Comparison of ENCODE assay signal across 11 cellular contexts in the genomic region with DNA sequence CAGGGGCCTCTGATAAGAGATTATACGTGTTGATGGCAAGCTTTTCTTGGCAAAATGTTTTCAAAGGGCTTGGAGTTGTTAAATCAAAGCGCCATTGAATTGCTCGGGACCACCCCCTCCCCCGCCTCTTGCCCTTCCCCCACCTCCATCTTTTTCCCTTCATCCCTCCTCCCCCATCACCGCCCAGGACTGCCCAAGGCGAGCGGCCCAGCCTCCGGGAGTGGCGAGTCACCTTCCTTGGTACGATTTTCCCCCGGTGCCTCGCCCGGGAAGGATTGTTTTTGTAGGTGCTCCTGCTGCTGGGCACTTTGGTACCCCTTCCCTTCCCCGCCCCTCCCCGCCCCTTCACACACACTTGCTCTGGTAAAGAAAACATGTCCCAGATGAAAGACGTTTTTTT.
A peak's percentile ranks its signal among the peaks of the same experiment; 100 is the strongest.
DNase-seq lines count a peak whose midpoint lies in the region; ATAC-seq and TF ChIP-seq lines count a peak whose summit lies in the region.
"Had no signal": no experiment of that assay in that cellular context is flagged by ENCODE, and none has a peak within 500 bp of the region (broad histone marks: within the 10 kb centered on the region; RNA-seq: fewer than 3 reads in every experiment).

No MANE protein-coding gene starts in this region.

- intact Hi-C loops in heart left ventricle (cut with DNase I): loop anchor here in 1 of 10 donors (5.0 kb wide), 1 partner anchor 218 kb away; no protein-coding TSS in a partner anchor
- intact Hi-C loops in cardiac septum (cut with DNase I): no loop called here
- intact Hi-C loops in vagina (cut with DNase I): no loop called here

- H3K27me3 Mint-ChIP-seq in nephron progenitor cell (ENCODE audit: low read depth, poor library complexity): peaks cover 75% of the 10 kb centered on the region

- peaks cover 38% of the 10 kb centered on the region for H3K4me1 Mint-ChIP-seq in nephron progenitor cell

- no peaks in the 10 kb centered on the region for H4K20me1 ChIP-seq in fibroblast of lung (ENCODE audit: control insufficient read depth, extremely low read depth, insufficient read depth, low read length)

- no peaks in the 10 kb centered on the region for H3K79me2 ChIP-seq in fibroblast of lung (ENCODE audit: control insufficient read depth, insufficient read depth, low read length)

- H3K4me3 Mint-ChIP-seq in nephron progenitor cell: peak overlapping the region; percentile 79

- no peak for TF ChIP-seq CTCF in heart left ventricle (IDR thresholded peaks at IDR 0.05)
- TF ChIP-seq CTCF in fibroblast of lung (conservative IDR thresholded peaks at IDR 0.05 in 1 of 2, IDR thresholded peaks at IDR 0.05 in 1 of 2; ENCODE audit: low read depth in 1 of 2, low read length in 2 of 2): no peak
- TF ChIP-seq CTCF in nephron progenitor cell (IDR thresholded peaks at IDR 0.05): no peak
- TF ChIP-seq CTCF in vagina (IDR thresholded peaks at IDR 0.05): no peak

- peaks cover 0 to 25% (median 20%) of the 10 kb centered on the region in 12 donors for H3K4me1 ChIP-seq in heart left ventricle
- peaks cover 2% of the 10 kb centered on the region for H3K4me1 ChIP-seq in fibroblast of lung (ENCODE audit: control insufficient read depth, extremely low read depth, insufficient read depth, low read length)
- H3K4me1 ChIP-seq in vagina: peaks cover 24% of the 10 kb centered on the region

- H3K9me3 ChIP-seq in heart left ventricle (no peaks in the 10 kb centered on the region), fibroblast of lung (ENCODE audit: control insufficient read depth, insufficient read depth, low read depth, low read length) (no peaks in the 10 kb centered on the region), vagina (no peaks in the 10 kb centered on the region)

- no peak overlapping the region for H3K27ac ChIP-seq in heart left ventricle
- H3K27ac ChIP-seq in fibroblast of lung (ENCODE audit: insufficient read depth, low read length): no peak overlapping the region
- no peak overlapping the region for H3K27ac ChIP-seq in vagina

- H3K27ac Mint-ChIP-seq in nephron progenitor cell: no peak overlapping the region

- H3K27me3 ChIP-seq in heart left ventricle (peaks cover 30 to 98% (median 62%) of the 10 kb centered on the region in 9 donors), fibroblast of lung (ENCODE audit: control insufficient read depth, insufficient read depth, low read length) (no peaks in the 10 kb centered on the region), vagina (no peaks in the 10 kb centered on the region)

- H3K36me3 ChIP-seq in heart left ventricle (no peaks in the 10 kb centered on the region), fibroblast of lung (ENCODE audit: control insufficient read depth, insufficient read depth, low read length) (no peaks in the 10 kb centered on the region), vagina (no peaks in the 10 kb centered on the region)

- 3 to 9% (median 7%) methylated on average over 16 of the region's 16 CpGs for WGBS in heart left ventricle, 4 donors

- H3K36me3 Mint-ChIP-seq in nephron progenitor cell (ENCODE audit: low read depth): no peaks in the 10 kb centered on the region

- ATAC-seq in heart left ventricle: no peak

- peak overlapping the region; percentile 21 to 57 (median 46) for H3K4me3 ChIP-seq in heart left ventricle
- no peak overlapping the region for H3K4me3 ChIP-seq in fibroblast of lung (replicated peaks in 1 of 4; ENCODE audit: control extremely low read depth in 1 of 4, insufficient read depth in 1 of 4, low read depth in 3 of 4, low read length in 4 of 4)
- H3K4me3 ChIP-seq in vagina: peak overlapping the region; percentile 30 to 41

- DNase-seq in heart left ventricle: no peak
- DNase-seq in cardiac septum (ENCODE audit: low spot score): no peak
- no peak for DNase-seq in fibroblast of lung (ENCODE audit: low read depth in 2 of 2)
- peak; percentile 32 for DNase-seq in nephron progenitor cell
- DNase-seq in vagina (ENCODE audit: extremely low spot score in 2 of 2): peak in 1 of 2 donors; percentile 79
- DNase-seq in stimulated activated CD4-positive, alpha-beta T cell treated with anti-CD3 and anti-CD28 coated beads, Interleukin-2, amount 100 ng/mL, for 24 hours: no peak
- no peak for DNase-seq in activated CD8-positive, alpha-beta memory T cell treated with anti-CD3 and anti-CD28 coated beads for 24 hours
- no peak for DNase-seq in NCI-H2171 (lab: John Stamatoyannopoulos, UW)
- DNase-seq: activated CD4-positive, CD25-positive, alpha-beta regulatory T cell treated with anti-CD3 and anti-CD28 coated beads, Interleukin-2, amount 50 U/mL, for 72 hours; NCI-H2081 treated with DMSO at 0.1 percent for 48 hours; RPMI8226 had no signal

- no peak overlapping the region for H2AFZ ChIP-seq in fibroblast of lung (ENCODE audit: low read length)

- H3K9me3 Mint-ChIP-seq in nephron progenitor cell: no peaks in the 10 kb centered on the region

- peak overlapping the region; percentile 16 for H3K9ac ChIP-seq in fibroblast of lung (ENCODE audit: insufficient read depth, low read length)

- H3K4me2 ChIP-seq in fibroblast of lung (ENCODE audit: extremely low read depth, insufficient read depth, low read length): peak overlapping the region; percentile 48

- TF ChIP-seq POLR2A in heart left ventricle (IDR thresholded peaks at IDR 0.05) (no peak), vagina (IDR thresholded peaks at IDR 0.05) (no peak)

Comparison
In these comparisons a context has a peak if more than half of its experiments do, and no peak if none do; other contexts are left out.
1. H3K4me3 ChIP-seq: peak in heart left ventricle (12 of 12) and vagina (2 of 2); none in fibroblast of lung (0 of 4).